ENCODE assay signal across 8 cellular contexts in the genomic region with DNA sequence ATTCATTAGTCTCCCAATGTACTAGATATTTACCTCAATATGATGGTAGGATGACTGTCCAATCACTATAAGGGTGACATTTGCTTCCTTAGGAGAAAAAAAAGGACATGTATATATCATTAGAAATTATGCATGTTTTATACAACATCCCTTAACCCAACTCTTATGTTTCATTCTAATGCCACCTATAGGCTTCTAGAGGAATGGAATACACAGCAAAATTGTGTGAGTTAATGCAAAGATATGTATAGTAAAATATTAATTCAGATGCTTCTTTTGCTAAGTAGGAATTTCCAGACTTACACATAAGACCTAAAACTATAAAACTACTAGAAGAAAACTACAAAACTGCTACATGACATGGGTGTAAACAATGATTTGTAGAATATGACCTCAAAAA. TPM values are rescaled to one million over a fixed set of nuclear protein-coding genes. Genes with fewer than 3 reads are reported as not detected.
A peak's percentile ranks its signal among the peaks of the same experiment; 100 is the strongest.
DNase-seq lines count a peak whose midpoint lies in the region; ATAC-seq and TF ChIP-seq lines count a peak whose summit lies in the region.

No MANE protein-coding gene starts in this region.

- H3K9me2 ChIP-seq in SU-DHL-6 (replicated peaks; ENCODE audit: insufficient read depth, low read length), result no peaks in the 10 kb centered on the region

- H3K9me3 ChIP-seq in CD4-positive, CD25-positive, alpha-beta regulatory T cell (ENCODE audit: control insufficient read depth in 2 of 2, low read length in 2 of 2), result no peaks in the 10 kb centered on the region
- no peaks in the 10 kb centered on the region for H3K9me3 ChIP-seq in SU-DHL-6 (ENCODE audit: insufficient read depth, low read length)

- no peaks in the 10 kb centered on the region for H3K79me2 ChIP-seq in SU-DHL-6 (ENCODE audit: insufficient read depth, low read length)

- ATAC-seq in CD4-positive, CD25-positive, alpha-beta regulatory T cell (ENCODE audit: low read depth in 2 of 2), result no peak
- ATAC-seq in sciatic nerve, result no peak

- H3K9me3 Mint-ChIP-seq in CD4-positive, CD25-positive, alpha-beta regulatory T cell, result no peaks in the 10 kb centered on the region

- H3K36me3 Mint-ChIP-seq in CD4-positive, CD25-positive, alpha-beta regulatory T cell, result peaks cover 15% of the 10 kb centered on the region

- no peaks in the 10 kb centered on the region for H3F3A ChIP-seq in SU-DHL-6 (ENCODE audit: insufficient read depth)

- no peaks in the 10 kb centered on the region for H3K27me3 Mint-ChIP-seq in CD4-positive, CD25-positive, alpha-beta regulatory T cell

- no peaks in the 10 kb centered on the region for H3K27me3 ChIP-seq in CD4-positive, CD25-positive, alpha-beta regulatory T cell (ENCODE audit: control insufficient read depth, insufficient read depth, low read length)
- H3K27me3 ChIP-seq in SU-DHL-6 (ENCODE audit: low read length), result no peaks in the 10 kb centered on the region

- no peak overlapping the region for H3K4me2 ChIP-seq in SU-DHL-6 (ENCODE audit: low read depth, low read length, poor library complexity, severe bottlenecking)

- H3K4me3 Mint-ChIP-seq in CD4-positive, CD25-positive, alpha-beta regulatory T cell, result peak overlapping the region in 2 of 4 donors; percentile 75 to 78

- TF ChIP-seq CTCF in SU-DHL-6 (IDR thresholded peaks at IDR 0.05; ENCODE audit: insufficient read depth, low read length, poor library complexity, severe bottlenecking), result peak; percentile 50

- H4K20me1 ChIP-seq in SU-DHL-6 (ENCODE audit: low read depth, low read length), result no peaks in the 10 kb centered on the region

- intact Hi-C loops in sciatic nerve (cut with DNase I), result no loop called here

- H3K27ac ChIP-seq in CD4-positive, CD25-positive, alpha-beta regulatory T cell (ENCODE audit: insufficient read depth, low read length, poor library complexity, severe bottlenecking), result no peak overlapping the region
- no peak overlapping the region for H3K27ac ChIP-seq in SU-DHL-6 (ENCODE audit: low read depth, low read length)

- peak overlapping the region in 2 of 3 donors; percentile 32 to 70 for H3K27ac Mint-ChIP-seq in CD4-positive, CD25-positive, alpha-beta regulatory T cell

- H3K36me3 ChIP-seq in CD4-positive, CD25-positive, alpha-beta regulatory T cell (ENCODE audit: control insufficient read depth, insufficient read depth, low read length), result peaks cover 24% of the 10 kb centered on the region
- H3K36me3 ChIP-seq in SU-DHL-6 (ENCODE audit: low read length), result no peaks in the 10 kb centered on the region

- peaks cover 15 to 34% (median 24%) of the 10 kb centered on the region in 4 donors for H3K4me1 Mint-ChIP-seq in CD4-positive, CD25-positive, alpha-beta regulatory T cell

- H3K4me1 ChIP-seq in CD4-positive, CD25-positive, alpha-beta regulatory T cell (ENCODE audit: control insufficient read depth, insufficient read depth, low read length, poor library complexity, severe bottlenecking), result peaks cover 14% of the 10 kb centered on the region

- DNase-seq in CD4-positive, CD25-positive, alpha-beta regulatory T cell, result peak in 2 of 3 donors; percentile 12 to 32
- DNase-seq in HT-29 (ENCODE audit: low spot score), result peak; percentile 47
- peak; percentile 42 for DNase-seq in iris pigment epithelial cell (ENCODE audit: low read depth)
- DNase-seq in stimulated activated CD4-positive, alpha-beta T cell treated with anti-CD3 and anti-CD28 coated beads, Interleukin-4, amount 100 ng/mL, for 24 hours, result no peak
- no peak for DNase-seq in NCI-H82 (lab: John Stamatoyannopoulos, UW)
- no peak for DNase-seq in sciatic nerve (ENCODE audit: low spot score)
- no peak for DNase-seq in SIG-M5 treated with dmso at 0.1 percent for 504 hours (lab: John Stamatoyannopoulos, UW; ENCODE audit: unreplicated experiment)

- no peak overlapping the region for H3K4me3 ChIP-seq in CD4-positive, CD25-positive, alpha-beta regulatory T cell (ENCODE audit: low read depth, low read length)
- no peak overlapping the region for H3K4me3 ChIP-seq in SU-DHL-6 (ENCODE audit: insufficient read depth, low read length, poor library complexity, severe bottlenecking)

- H2AFZ ChIP-seq in SU-DHL-6 (ENCODE audit: low read depth, low read length, severe bottlenecking), result no peak overlapping the region

- H3K9ac ChIP-seq in SU-DHL-6 (ENCODE audit: low read length), result no peak overlapping the region

RNA-seq across cellular contexts. Expression of a gene that starts 3.5 kb away (rescaled TPM):
- 20.9 TPM for total RNA-seq in CD4-positive, CD25-positive, alpha-beta regulatory T cell
- 10 to 100 TPM in 1 of 4 donors, 1 to 10 TPM in 3; 7.5 to 11.1 (median 9.6) TPM for polyA plus RNA-seq in CD4-positive, CD25-positive, alpha-beta regulatory T cell
- 4.1 and 4.6 TPM in 2 replicates for total RNA-seq in HT-29 (2014; rRNA removed; shearing (Covaris generic))
- 21.0 TPM for total RNA-seq in sciatic nerve

RNA-seq across cellular contexts. Expression of a gene that starts 32.0 kb away (rescaled TPM):
- total RNA-seq in CD4-positive, CD25-positive, alpha-beta regulatory T cell, result 7.1 TPM
- 10 to 100 TPM in 2 of 4 donors, 1 to 10 TPM in 2; 7.4 to 17.7 (median 10.1) TPM for polyA plus RNA-seq in CD4-positive, CD25-positive, alpha-beta regulatory T cell
- total RNA-seq in HT-29 (2014; rRNA removed; shearing (Covaris generic)), result 7.9 and 11.7 TPM in 2 replicates
- 45.1 TPM for total RNA-seq in sciatic nerve

Comparison
In these comparisons a context has a peak if more than half of its experiments do, and no peak if none do; other contexts are left out.
1. DNase-seq: peak in CD4-positive, CD25-positive, alpha-beta regulatory T cell (2 of 3), HT-29 (single experiment) and iris pigment epithelial cell (single experiment); none in stimulated activated CD4-positive, alpha-beta T cell treated with anti-CD3 and anti-CD28 coated beads, Interleukin-4, amount 100 ng/mL, for 24 hours (single experiment), NCI-H82 (single experiment), sciatic nerve (single experiment) and SIG-M5 treated with dmso at 0.1 percent for 504 hours (single experiment).